ENCODE assay signal across 11 cellular contexts in the genomic region with DNA sequence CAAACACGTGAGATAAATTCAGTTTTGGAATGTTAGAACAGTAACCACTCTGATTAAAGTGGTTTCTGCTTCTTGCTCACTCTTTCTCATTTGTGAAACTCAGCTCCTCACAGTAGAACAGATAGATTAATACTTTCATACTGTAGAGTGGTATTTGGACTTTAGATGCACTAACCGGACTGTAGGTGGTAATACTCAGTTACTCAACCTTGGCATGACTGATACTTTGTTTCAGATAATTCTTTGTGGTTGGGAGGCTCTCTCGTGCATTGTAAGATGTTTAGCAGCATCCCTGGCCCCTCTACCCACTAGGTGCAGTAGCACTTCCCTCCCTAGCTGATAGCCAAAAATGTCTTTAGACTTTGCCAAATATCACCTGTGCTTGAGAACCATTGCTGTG. TPM values are rescaled to one million over a fixed set of nuclear protein-coding genes. Genes with fewer than 3 reads are reported as not detected.
DNase-seq lines count a peak whose midpoint lies in the region; ATAC-seq and TF ChIP-seq lines count a peak whose summit lies in the region.
"Had no signal": no experiment of that assay in that cellular context is flagged by ENCODE, and none has a peak within 500 bp of the region (broad histone marks: within the 10 kb centered on the region; RNA-seq: fewer than 3 reads in every experiment).

No MANE protein-coding gene starts in this region.

- H3K9me3 ChIP-seq in neutrophil = no peaks in the 10 kb centered on the region
- no peaks in the 10 kb centered on the region for H3K9me3 ChIP-seq in endodermal cell (ENCODE audit: control insufficient read depth, low read length)
- H3K9me3 ChIP-seq: tibial artery had no signal

- H3K36me3 ChIP-seq in neutrophil (no peaks in the 10 kb centered on the region), endodermal cell (ENCODE audit: control insufficient read depth, insufficient read depth, low read length) (no peaks in the 10 kb centered on the region)
- H3K36me3 ChIP-seq: neural progenitor cell, tibial artery had no signal

- H3K4me1 ChIP-seq in neutrophil (ENCODE audit: control insufficient read depth in 1 of 2, insufficient read depth in 1 of 2, low read depth in 1 of 2, low read length in 1 of 2) (peaks cover 21 to 31% of the 10 kb centered on the region in 2 experiments), endodermal cell (ENCODE audit: control insufficient read depth, insufficient read depth, low read length) (no peaks in the 10 kb centered on the region)

- H3K4me1 Mint-ChIP-seq in endodermal cell = peaks cover 17% of the 10 kb centered on the region
- H3K4me1 Mint-ChIP-seq: neural progenitor cell had no signal

- H3K27ac Mint-ChIP-seq in endodermal cell = no peak overlapping the region
- H3K27ac Mint-ChIP-seq: neural progenitor cell had no signal

- H3K27me3 ChIP-seq in neutrophil = no peaks in the 10 kb centered on the region
- H3K27me3 ChIP-seq in endodermal cell (ENCODE audit: control insufficient read depth, insufficient read depth, low read length, poor library complexity, severe bottlenecking) = no peaks in the 10 kb centered on the region
- H3K27me3 ChIP-seq: neural progenitor cell, tibial artery had no signal

- no peak overlapping the region for H3K4me3 Mint-ChIP-seq in endodermal cell
- H3K4me3 Mint-ChIP-seq: neural progenitor cell had no signal

- TF ChIP-seq CTCF in neutrophil (IDR thresholded peaks at IDR 0.05) (no peak), endodermal cell (conservative IDR thresholded peaks at IDR 0.05) (no peak)

- H3K9me3 Mint-ChIP-seq in endodermal cell = no peaks in the 10 kb centered on the region
- H3K9me3 Mint-ChIP-seq: neural progenitor cell had no signal

- ATAC-seq in GM18867 (IDR thresholded peaks at IDR 0.05; ENCODE audit: unreplicated experiment) (peak; percentile 82), GM21619 (IDR thresholded peaks at IDR 0.05; ENCODE audit: unreplicated experiment) (peak; percentile 85), HG03520 (IDR thresholded peaks at IDR 0.05; ENCODE audit: unreplicated experiment) (peak; percentile 68)

- H3K4me3 ChIP-seq in neutrophil (ENCODE audit: low read depth in 1 of 2, low read length in 1 of 2) (no peak overlapping the region), endodermal cell (ENCODE audit: low read length) (no peak overlapping the region)
- H3K4me3 ChIP-seq: neural progenitor cell, tibial artery had no signal

- H3K36me3 Mint-ChIP-seq in endodermal cell (ENCODE audit: low read depth) = peaks cover 9% of the 10 kb centered on the region
- H3K36me3 Mint-ChIP-seq: neural progenitor cell had no signal

- H3K27me3 Mint-ChIP-seq in endodermal cell (ENCODE audit: insufficient read depth) = no peaks in the 10 kb centered on the region

- WGBS in endodermal cell (ENCODE audit: insufficient coverage in 1 of 2, insufficient read length in 1 of 2), 2 experiments = 95 to 100% methylated on average over 2 to 3 of the region's 3 CpGs

- H3K27ac ChIP-seq in neutrophil (peak overlapping the region; percentile 37), endodermal cell (ENCODE audit: low read depth, low read length) (no peak overlapping the region)
- H3K27ac ChIP-seq: neural progenitor cell, tibial artery had no signal

- DNase-seq in amniotic stem cell (lab: John Stamatoyannopoulos, UW) (no peak), endodermal cell (no peak), LoVo (ENCODE audit: low spot score) (no peak)
- DNase-seq: GF-D8, T1000, tibial artery had no signal

- H3K9ac ChIP-seq in endodermal cell (ENCODE audit: extremely low read depth, low read length, poor library complexity, severe bottlenecking) = no peak overlapping the region
- H3K9ac ChIP-seq: neural progenitor cell had no signal

RNA-seq across cellular contexts. Expression of a gene that starts 37.6 kb away (rescaled TPM):
- total RNA-seq in endodermal cell = 10 to 100 TPM; 46.1 to 48.5 TPM
- polyA plus RNA-seq in endodermal cell (2013, experiment 1 of 2) = 28.8 TPM
- polyA plus RNA-seq in endodermal cell (2013, experiment 2 of 2) = 26.0 TPM
